In genomic region chr11:7525424-7525823, GRCh38 we compare ENCODE assay signal across 1 cellular context.
TF ChIP-seq lines count a peak whose summit lies in the region.

No MANE protein-coding gene starts in this region.

TF ChIP-seq in HepG2, 621 proteins besides CTCF, POLR2A, EP300 and RAD21 (continued from another document and continues in another):
- no peak for TF ChIP-seq MBD4 (IDR thresholded peaks at IDR 0.05; ENCODE audit: borderline replicate concordance, low read length)
- TF ChIP-seq ZNF121 (CRISPR knock-in tag; IDR thresholded peaks at IDR 0.05) = no peak
- no peak for TF ChIP-seq RARG (CRISPR knock-in tag; IDR thresholded peaks at IDR 0.05; ENCODE audit: low read depth)
- no peak for TF ChIP-seq NONO (IDR thresholded peaks at IDR 0.05)
- TF ChIP-seq NONO (CRISPR knock-in tag; conservative IDR thresholded peaks at IDR 0.05) = peak; percentile 31; the same call in 1 of the 2 replicates
- TF ChIP-seq TCF12 (IDR thresholded peaks at IDR 0.05) = no peak
- TF ChIP-seq TCF12 (CRISPR knock-in tag; IDR thresholded peaks at IDR 0.05) = no peak
- TF ChIP-seq ZNF232 (CRISPR knock-in tag; IDR thresholded peaks at IDR 0.05; ENCODE audit: borderline replicate concordance) = no peak
- 0 out of 2 replicates have a peak, but pooled peaks have one; percentile 21 for TF ChIP-seq ZBTB7B (CRISPR knock-in tag; IDR thresholded peaks at IDR 0.05)
- peak; percentile 38; the same call in 1 of the 2 replicates for TF ChIP-seq HMGXB3 (CRISPR knock-in tag; IDR thresholded peaks at IDR 0.05; ENCODE audit: borderline replicate concordance)
- TF ChIP-seq ZNF567 (CRISPR knock-in tag; IDR thresholded peaks at IDR 0.05; ENCODE audit: borderline replicate concordance) = no peak
- no peak for TF ChIP-seq RAD51 (IDR thresholded peaks at IDR 0.05; ENCODE audit: borderline replicate concordance)
- TF ChIP-seq GATA4 (IDR thresholded peaks at IDR 0.05; ENCODE audit: borderline replicate concordance, low read depth) = no peak
- TF ChIP-seq BATF2 (CRISPR knock-in tag; IDR thresholded peaks at IDR 0.05) = no peak
- TF ChIP-seq HMG20A (CRISPR knock-in tag; IDR thresholded peaks at IDR 0.05; ENCODE audit: borderline replicate concordance) = 0 out of 2 replicates have a peak, but pooled peaks have one; percentile 37
- TF ChIP-seq NRL (CRISPR knock-in tag; IDR thresholded peaks at IDR 0.05; ENCODE audit: borderline replicate concordance) = no peak
- TF ChIP-seq ZFP90 (CRISPR knock-in tag; IDR thresholded peaks at IDR 0.05; ENCODE audit: borderline replicate concordance) = no peak
- TF ChIP-seq MNT (IDR thresholded peaks at IDR 0.05) = no peak
- TF ChIP-seq ARID4A (CRISPR knock-in tag; IDR thresholded peaks at IDR 0.05; ENCODE audit: borderline replicate concordance) = peak; percentile 53; the same call in 1 of the 2 replicates
- TF ChIP-seq NCOR1 (IDR thresholded peaks at IDR 0.05; ENCODE audit: borderline replicate concordance, low read length) = peak; percentile 92; the same call in 1 of the 2 replicates
- TF ChIP-seq CSRNP1 (CRISPR knock-in tag; IDR thresholded peaks at IDR 0.05) = no peak
- peak; percentile 53; the same call in 1 of the 2 replicates for TF ChIP-seq NR2F6 (IDR thresholded peaks at IDR 0.05)
- TF ChIP-seq NR2F6 (CRISPR knock-in tag; IDR thresholded peaks at IDR 0.05) = peak; percentile 67; the same call in 1 of the 2 replicates
- TF ChIP-seq IKZF5 (CRISPR knock-in tag; IDR thresholded peaks at IDR 0.05) = no peak
- no peak for TF ChIP-seq ELF4 (CRISPR knock-in tag; IDR thresholded peaks at IDR 0.05; ENCODE audit: borderline replicate concordance)
- TF ChIP-seq DMAP1 (CRISPR knock-in tag; IDR thresholded peaks at IDR 0.05) = peak; percentile 78
- TF ChIP-seq ZNF142 (CRISPR knock-in tag; IDR thresholded peaks at IDR 0.05) = no peak
- no peak for TF ChIP-seq KDM2A (CRISPR knock-in tag; IDR thresholded peaks at IDR 0.05; ENCODE audit: borderline replicate concordance, low read depth)
- TF ChIP-seq KMT2B (CRISPR knock-in tag; IDR thresholded peaks at IDR 0.05) = no peak
- TF ChIP-seq MIER2 (CRISPR knock-in tag; IDR thresholded peaks at IDR 0.05) = peak; percentile 42; the same call in 1 of the 2 replicates
- TF ChIP-seq MZF1 (CRISPR knock-in tag; IDR thresholded peaks at IDR 0.05; ENCODE audit: borderline replicate concordance) = no peak
- no peak for TF ChIP-seq KDM4B (CRISPR knock-in tag; IDR thresholded peaks at IDR 0.05)
- TF ChIP-seq EZH2 (conservative IDR thresholded peaks at IDR 0.05; ENCODE audit: low read depth, low read length) = no peak
- no peak for TF ChIP-seq SOX6 (IDR thresholded peaks at IDR 0.05)
- peak; percentile 94 for TF ChIP-seq SOX6 (CRISPR knock-in tag; IDR thresholded peaks at IDR 0.05)
- peak; percentile 75; the same call in 1 of the 2 replicates for TF ChIP-seq TOPORS (CRISPR knock-in tag; IDR thresholded peaks at IDR 0.05)
- TF ChIP-seq STAT5B (CRISPR knock-in tag; IDR thresholded peaks at IDR 0.05) = no peak
